1 cellular context compared by ENCODE assay signal in genomic region chr22:26398741-26399153, GRCh38.
TF ChIP-seq lines count a peak whose summit lies in the region.

No MANE protein-coding gene starts in this region.

TF ChIP-seq in HEK293, 187 proteins besides CTCF, POLR2A, EP300 and RAD21 (continued from another document):
- TF ChIP-seq BCL6B (tag by site-specific recombination; IDR thresholded peaks at IDR 0.05) (no peak), ZNF354C (tag by site-specific recombination; IDR thresholded peaks at IDR 0.05; ENCODE audit: borderline replicate concordance, low read depth) (no peak)
